In the genomic region with DNA sequence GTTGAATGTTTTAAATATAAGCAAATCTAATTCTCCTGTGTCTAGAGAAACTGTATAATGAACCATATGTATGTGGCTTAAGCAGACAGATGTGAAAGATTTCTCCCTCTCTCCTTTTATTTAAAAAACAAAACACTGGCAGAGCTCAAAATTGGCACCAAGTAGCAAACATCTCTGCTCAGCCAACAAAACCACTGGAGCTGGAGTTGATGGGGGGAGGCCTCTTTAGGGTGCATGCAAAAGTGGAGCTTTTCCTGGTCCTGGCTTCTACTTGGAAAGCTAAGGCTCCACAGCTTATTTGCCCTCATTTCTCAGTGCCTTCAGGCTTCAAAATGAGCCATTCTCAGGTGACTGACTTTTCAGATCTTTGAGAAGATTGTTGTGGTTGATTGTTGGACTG, we compare ENCODE assay signal across 22 cellular contexts.
"Had no signal": no experiment of that assay in that cellular context is flagged by ENCODE, and none has a peak within 500 bp of the region (broad histone marks: within the 10 kb centered on the region; RNA-seq: fewer than 3 reads in every experiment).

No MANE protein-coding gene starts in this region.

- H3K4me3 ChIP-seq: dorsolateral prefrontal cortex, gastroesophageal sphincter, left ventricle myocardium inferior, lower lobe of right lung, spleen, testis, transverse colon had no signal

- ATAC-seq: gastroesophageal sphincter; left cardiac atrium; lower lobe of right lung; sciatic nerve; stimulated activated memory B cell treated with anti-CD40 and anti-IgM and Interleukin-4, amounts not matched to agents 10 μg/mL and 1 μg/mL and 100 μg/mL, for 72 hours had no signal

- DNase-seq: cortex of kidney; dorsolateral prefrontal cortex; effector CD8-positive, alpha-beta T cell; foreskin fibroblast; glutamatergic neuron; kidney; left cardiac atrium; left ventricle myocardium inferior; lower lobe of right lung; midbrain; naive B cell; nephron progenitor cell; posterior cingulate gyrus; spleen; stimulated activated CD4-positive, alpha-beta T cell treated with anti-CD3 and anti-CD28 coated beads, Interleukin-15, amount 100 ng/mL, for 24 hours; stimulated activated CD4-positive, alpha-beta T cell treated with anti-CD3 and anti-CD28 coated beads, Interleukin-1b, Interleukin-23, amount 100 ng/mL, for 48 hours; stimulated activated CD4-positive, alpha-beta T cell treated with anti-CD3 and anti-CD28 coated beads, Interleukin-4, amount 100 ng/mL, for 24 hours; testis; transverse colon had no signal

- H3K4me1 ChIP-seq: left ventricle myocardium inferior, testis, transverse colon had no signal

- FAIRE-seq: kidney had no signal

- H3K27me3 ChIP-seq: gastroesophageal sphincter, spleen, testis, transverse colon had no signal

- H3K9me3 ChIP-seq: gastroesophageal sphincter, left ventricle myocardium inferior, lower lobe of right lung, spleen, testis, transverse colon had no signal

- H3K36me3 ChIP-seq: gastroesophageal sphincter, left ventricle myocardium inferior, lower lobe of right lung, spleen, transverse colon had no signal

- H3K27ac ChIP-seq: left ventricle myocardium inferior, lower lobe of right lung, spleen, testis, transverse colon had no signal
